Comparison of ENCODE assay signal across 27 cellular contexts in the genomic region with DNA sequence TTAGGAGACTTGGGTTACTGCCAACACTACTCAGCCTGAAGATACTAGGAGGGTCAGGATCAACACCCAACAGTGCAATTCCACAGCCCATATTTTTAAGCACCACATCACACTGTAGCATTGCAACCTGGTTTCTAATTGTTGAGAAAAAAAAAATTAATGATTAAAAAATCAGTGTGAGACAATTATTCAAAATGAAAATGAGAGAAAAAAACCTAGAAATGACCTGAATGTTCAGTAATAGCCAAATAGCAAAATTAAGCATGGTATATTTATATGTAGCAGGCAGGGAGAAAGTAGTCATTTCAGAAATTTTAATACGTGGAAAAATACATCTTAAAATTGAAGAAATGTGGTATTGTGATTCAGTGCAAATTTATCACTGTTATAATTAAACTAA. TPM values are rescaled to one million over a fixed set of nuclear protein-coding genes. Genes with fewer than 3 reads are reported as not detected.
"Had no signal": no experiment of that assay in that cellular context is flagged by ENCODE, and none has a peak within 500 bp of the region (broad histone marks: within the 10 kb centered on the region; RNA-seq: fewer than 3 reads in every experiment).

No MANE protein-coding gene starts in this region.

- H3K27ac ChIP-seq: SJSA1 had no signal

- H3K4me1 ChIP-seq: SJSA1 had no signal

- H3K9me3 ChIP-seq: SJSA1 had no signal

- H3K36me3 Mint-ChIP-seq: activated naive CD4-positive, alpha-beta T cell treated with anti-CD3 and anti-CD28 coated beads, Interleukin-2, amount 50 U/mL, for 72 hours; brain had no signal

- H3K27me3 ChIP-seq: SJSA1 had no signal

- FAIRE-seq: astrocyte, RCC 7860 had no signal

- H3K27me3 Mint-ChIP-seq: activated CD4-positive, alpha-beta T cell treated with anti-CD3 and anti-CD28 coated beads, Interleukin-2, amount 10 ng/mL, durations not matched to agents 24 days and 14 days; activated CD8-positive, alpha-beta memory T cell treated with anti-CD3 and anti-CD28 coated beads, Interleukin-2, amount 10 ng/mL, durations not matched to agents 7 days and 5 days; activated T-cell treated with anti-CD3 and anti-CD28 coated beads, Interleukin-2, amount 50 U/mL, for 24 hours; central memory CD8-positive, alpha-beta T cell had no signal

- H3K9me3 Mint-ChIP-seq: activated T-cell treated with anti-CD3 and anti-CD28 coated beads, Interleukin-2, amount 50 U/mL, for 24 hours had no signal

- H3K4me3 ChIP-seq: SJSA1 had no signal

- H3K4me1 Mint-ChIP-seq: brain had no signal

- H3K36me3 ChIP-seq: SJSA1 had no signal

- H3K4me3 Mint-ChIP-seq: activated CD4-positive, alpha-beta T cell treated with anti-CD3 and anti-CD28 coated beads, Interleukin-2, amount 10 ng/mL, durations not matched to agents 24 days and 14 days; activated CD8-positive, alpha-beta memory T cell treated with anti-CD3 and anti-CD28 coated beads, Interleukin-2, amount 10 ng/mL, durations not matched to agents 7 days and 5 days; activated naive CD8-positive, alpha-beta T cell treated with anti-CD3 and anti-CD28 coated beads, Interleukin-2, amount 50 U/mL, for 24 hours; activated T-cell treated with anti-CD3 and anti-CD28 coated beads, Interleukin-2, amount 50 U/mL, for 24 hours; activated T-helper 1 cell treated with anti-CD3 and anti-CD28 coated beads, Interleukin-12 subunit alpha, Interleukin-12 subunit beta, Interleukin-2, Interleukin-4 antibody, amounts not matched to agents 30 ng/mL and 10 ng/mL and 1 ng/mL, durations not matched to agents 14 hours and 24 hours and 36 hours; brain; central memory CD8-positive, alpha-beta T cell had no signal

- ATAC-seq: activated CD8-positive, alpha-beta memory T cell treated with anti-CD3 and anti-CD28 coated beads, Interleukin-2, amount 10 ng/mL, durations not matched to agents 7 days and 5 days; activated naive CD4-positive, alpha-beta T cell treated with anti-CD3 and anti-CD28 coated beads, Interleukin-2, amount 50 U/mL, for 72 hours; activated naive CD8-positive, alpha-beta T cell treated with anti-CD3 and anti-CD28 coated beads, Interleukin-2, amount 50 U/mL, for 24 hours; PC-3; SK-N-SH treated with all-trans-retinoic acid at 6 μM for 48 hours had no signal

- DNase-seq: activated CD4-positive, alpha-beta T cell treated with anti-CD3 and anti-CD28 coated beads for 1 hour; activated CD4-positive, alpha-beta T cell treated with anti-CD3 and anti-CD28 coated beads, Interleukin-2, amount 10 ng/mL, durations not matched to agents 24 days and 14 days; activated CD4-positive, alpha-beta T cell treated with anti-CD3 and anti-CD28 coated beads, Interleukin-2, amount 50 U/mL, for 48 hours; activated CD8-positive, alpha-beta memory T cell treated with anti-CD3 and anti-CD28 coated beads, Interleukin-2, amount 10 ng/mL, durations not matched to agents 7 days and 5 days; activated effector memory CD4-positive, alpha-beta T cell treated with Interleukin-2 at 50 U/mL for 16 hours; activated naive CD4-positive, alpha-beta T cell treated with Interleukin-2 at 50 U/mL for 16 hours; activated naive CD8-positive, alpha-beta T cell treated with anti-CD3 and anti-CD28 coated beads, Interleukin-2, amount 50 U/mL, for 24 hours; activated T-cell treated with anti-CD3 and anti-CD28 coated beads, Interleukin-2, amount 50 U/mL, for 24 hours; amniotic stem cell; NCI-H1092; NCI-H1417; NCI-H1930; NCI-H2171 treated with DMSO at 0.1 percent for 48 hours; NCI-H226; NCI-H526; PC-3; SHP77; SW 1271 had no signal

- H3K27ac Mint-ChIP-seq: activated CD4-positive, alpha-beta T cell treated with anti-CD3 and anti-CD28 coated beads, Interleukin-2, amount 10 ng/mL, durations not matched to agents 24 days and 14 days; activated CD8-positive, alpha-beta memory T cell treated with anti-CD3 and anti-CD28 coated beads, Interleukin-2, amount 10 ng/mL, durations not matched to agents 7 days and 5 days; activated naive CD4-positive, alpha-beta T cell treated with anti-CD3 and anti-CD28 coated beads, Interleukin-2, amount 50 U/mL, for 72 hours; activated naive CD8-positive, alpha-beta T cell treated with anti-CD3 and anti-CD28 coated beads, Interleukin-2, amount 50 U/mL, for 24 hours; activated T-cell treated with anti-CD3 and anti-CD28 coated beads, Interleukin-2, amount 50 U/mL, for 24 hours; activated T-helper 1 cell treated with anti-CD3 and anti-CD28 coated beads, Interleukin-12 subunit alpha, Interleukin-12 subunit beta, Interleukin-2, Interleukin-4 antibody, amounts not matched to agents 30 ng/mL and 10 ng/mL and 1 ng/mL, durations not matched to agents 14 hours and 24 hours and 36 hours; brain had no signal

RNA-seq across cellular contexts. Expression of a gene that starts 33.9 kb away (rescaled TPM):
- total RNA-seq: MCF 10A had no signal
